In genomic region chr17:80883831-80884735, GRCh38 we compare ENCODE assay signal across 19 cellular contexts.
"Had no signal": no experiment of that assay in that cellular context is flagged by ENCODE, and none has a peak within 500 bp of the region (broad histone marks: within the 10 kb centered on the region; RNA-seq: fewer than 3 reads in every experiment).

No MANE protein-coding gene starts in this region.

- H3K4me3 ChIP-seq: coronary artery, tibial artery had no signal

- DNase-seq: activated CD4-positive, alpha-beta memory T cell treated with anti-CD3 and anti-CD28 coated beads for 36 hours; activated CD4-positive, alpha-beta T cell treated with anti-CD3 and anti-CD28 coated beads for 1 hour; activated CD8-positive, alpha-beta memory T cell treated with anti-CD3 and anti-CD28 coated beads, Interleukin-2, amount 10 ng/mL, durations not matched to agents 7 days and 5 days; activated T-cell treated with anti-CD3 and anti-CD28 coated beads, Interleukin-2, amount 50 U/mL, for 1 hour; amniotic stem cell; central memory CD4-positive, alpha-beta T cell; effector CD4-positive, alpha-beta T cell; foreskin fibroblast; glutamatergic neuron; immature natural killer cell; nephron progenitor cell; SHP77; tibial artery had no signal

- H3K27me3 Mint-ChIP-seq: activated CD4-positive, alpha-beta memory T cell treated with anti-CD3 and anti-CD28 coated beads for 36 hours; activated CD8-positive, alpha-beta memory T cell treated with anti-CD3 and anti-CD28 coated beads, Interleukin-2, amount 10 ng/mL, durations not matched to agents 7 days and 5 days; activated naive CD8-positive, alpha-beta T cell; memory B cell; stimulated activated memory B cell treated with anti-CD40 and anti-IgM and Interleukin-4, amounts not matched to agents 10 μg/mL and 1 μg/mL and 100 μg/mL, for 72 hours had no signal

- H3K4me3 Mint-ChIP-seq: activated CD4-positive, alpha-beta memory T cell treated with anti-CD3 and anti-CD28 coated beads for 36 hours; activated CD8-positive, alpha-beta memory T cell treated with anti-CD3 and anti-CD28 coated beads, Interleukin-2, amount 10 ng/mL, durations not matched to agents 7 days and 5 days; activated naive CD8-positive, alpha-beta T cell; immature natural killer cell; memory B cell; nephron progenitor cell; stimulated activated memory B cell treated with anti-CD40 and anti-IgM and Interleukin-4, amounts not matched to agents 10 μg/mL and 1 μg/mL and 100 μg/mL, for 72 hours had no signal

- H3K9me3 ChIP-seq: tibial artery had no signal

- H3K27ac Mint-ChIP-seq: activated CD4-positive, alpha-beta memory T cell treated with anti-CD3 and anti-CD28 coated beads for 36 hours; activated CD8-positive, alpha-beta memory T cell treated with anti-CD3 and anti-CD28 coated beads, Interleukin-2, amount 10 ng/mL, durations not matched to agents 7 days and 5 days; activated naive CD8-positive, alpha-beta T cell; immature natural killer cell; memory B cell; nephron progenitor cell; stimulated activated memory B cell treated with anti-CD40 and anti-IgM and Interleukin-4, amounts not matched to agents 10 μg/mL and 1 μg/mL and 100 μg/mL, for 72 hours had no signal

- H3K4me1 Mint-ChIP-seq: immature natural killer cell had no signal

- H3K27me3 ChIP-seq: tibial artery had no signal

- H3K27ac ChIP-seq: coronary artery, tibial artery, VCaP had no signal

- H3K4me1 ChIP-seq: tibial artery had no signal

- H3K9me3 Mint-ChIP-seq: activated CD4-positive, alpha-beta memory T cell treated with anti-CD3 and anti-CD28 coated beads for 36 hours; immature natural killer cell; memory B cell; nephron progenitor cell; stimulated activated memory B cell treated with anti-CD40 and anti-IgM and Interleukin-4, amounts not matched to agents 10 μg/mL and 1 μg/mL and 100 μg/mL, for 72 hours had no signal

- ATAC-seq: activated CD8-positive, alpha-beta memory T cell treated with anti-CD3 and anti-CD28 coated beads, Interleukin-2, amount 10 ng/mL, durations not matched to agents 7 days and 5 days; left colon; stimulated activated memory B cell treated with anti-CD40 and anti-IgM and Interleukin-4, amounts not matched to agents 10 μg/mL and 1 μg/mL and 100 μg/mL, for 72 hours had no signal
